In genomic region chr11:355581-356458, GRCh38 we compare ENCODE assay signal across 8 cellular contexts. TPM values are rescaled to one million over a fixed set of nuclear protein-coding genes. Genes with fewer than 3 reads are reported as not detected.
DNase-seq lines count a peak whose midpoint lies in the region; ATAC-seq and TF ChIP-seq lines count a peak whose summit lies in the region.

No MANE protein-coding gene starts in this region.

- TF ChIP-seq CTCF in epithelial cell of proximal tubule (conservative IDR thresholded peaks at IDR 0.05; ENCODE audit: low read depth, low read length): no peak

- peak; percentile 62 for ATAC-seq in HG02623 (IDR thresholded peaks at IDR 0.05; ENCODE audit: unreplicated experiment)
- no peak for ATAC-seq in GM21786 (IDR thresholded peaks at IDR 0.05; ENCODE audit: unreplicated experiment)

- no peak overlapping the region for H3K27ac Mint-ChIP-seq in activated T-cell treated with anti-CD3 and anti-CD28 coated beads, Interleukin-2, amount 50 U/mL, for 24 hours

- H3K27me3 Mint-ChIP-seq in activated T-cell treated with anti-CD3 and anti-CD28 coated beads, Interleukin-2, amount 50 U/mL, for 24 hours: no peaks in the 10 kb centered on the region

- H3K4me3 ChIP-seq in epithelial cell of proximal tubule (ENCODE audit: low read depth, low read length) (peak overlapping the region; percentile 48), mucosa of stomach (ENCODE audit: low read length) (no peak overlapping the region)

- peak overlapping the region; percentile 85 for H3K4me3 Mint-ChIP-seq in activated T-cell treated with anti-CD3 and anti-CD28 coated beads, Interleukin-2, amount 50 U/mL, for 24 hours

- peaks cover 21% of the 10 kb centered on the region for H3K4me1 ChIP-seq in mucosa of stomach (ENCODE audit: control insufficient read depth, insufficient read depth, low read length)

- no peaks in the 10 kb centered on the region for H3K9me3 ChIP-seq in mucosa of stomach (ENCODE audit: control insufficient read depth, low read length)

- no peaks in the 10 kb centered on the region for H3K9me3 Mint-ChIP-seq in activated T-cell treated with anti-CD3 and anti-CD28 coated beads, Interleukin-2, amount 50 U/mL, for 24 hours

- peaks cover 4% of the 10 kb centered on the region for H3K36me3 Mint-ChIP-seq in activated T-cell treated with anti-CD3 and anti-CD28 coated beads, Interleukin-2, amount 50 U/mL, for 24 hours (ENCODE audit: low read depth)

- no peaks in the 10 kb centered on the region for H3K36me3 ChIP-seq in mucosa of stomach (ENCODE audit: control insufficient read depth, insufficient read depth, low read length)

- peaks cover 43% of the 10 kb centered on the region for H3K4me1 Mint-ChIP-seq in activated T-cell treated with anti-CD3 and anti-CD28 coated beads, Interleukin-2, amount 50 U/mL, for 24 hours (ENCODE audit: low read depth)

- DNase-seq in DMS 273 treated with DMSO at 0.1 percent for 48 hours (lab: John Stamatoyannopoulos, UW) (peak; percentile 5), NCI-H82 treated with DMSO at 0.1 percent for 48 hours (lab: John Stamatoyannopoulos, UW; ENCODE audit: unreplicated experiment) (peak; percentile 58), epithelial cell of proximal tubule (ENCODE audit: low read depth) (peak; percentile 49)
- peak; percentile 91 for DNase-seq in activated T-cell treated with anti-CD3 and anti-CD28 coated beads, Interleukin-2, amount 50 U/mL, for 24 hours
- peak; percentile 73 to 77 for DNase-seq in stimulated activated CD8-positive, alpha-beta memory T cell treated with anti-CD3 and anti-CD28 coated beads, Interleukin-4, amount 100 ng/mL, for 4 hours (ENCODE audit: low read depth in 2 of 2, low spot score in 1 of 2)

- peak overlapping the region; percentile 44 for H3K9ac ChIP-seq in mucosa of stomach (ENCODE audit: low read length)

- H3K27me3 ChIP-seq in mucosa of stomach (ENCODE audit: control insufficient read depth, insufficient read depth, low read length): peaks cover 9% of the 10 kb centered on the region

RNA-seq across cellular contexts. Expression of gene B4GALNT4, which starts 13.5 kb away (rescaled TPM):
- 13.9 and 24.4 TPM in 2 replicates for total RNA-seq in epithelial cell of proximal tubule

RNA-seq across cellular contexts. Expression of gene IFITM3, which starts 35.2 kb away (rescaled TPM):
- total RNA-seq in epithelial cell of proximal tubule: 85.7 and 113 TPM in 2 replicates

RNA-seq across cellular contexts. Expression of gene PKP3, which starts 38.2 kb away (rescaled TPM):
- 20.6 and 30.7 TPM in 2 replicates for total RNA-seq in epithelial cell of proximal tubule

RNA-seq across cellular contexts. Expression of gene IFITM1, which starts 42.0 kb away (rescaled TPM):
- 15.7 and 56.8 TPM in 2 replicates for total RNA-seq in epithelial cell of proximal tubule

RNA-seq across cellular contexts. Expression of gene IFITM2, which starts 48.2 kb away (rescaled TPM):
- total RNA-seq in epithelial cell of proximal tubule: 54.7 and 177 TPM in 2 replicates

Comparison
In these comparisons a context has a peak if more than half of its experiments do, and no peak if none do; other contexts are left out.
1. DNase-seq: peak in every context shown above with its lines; median percentile 91 in activated T-cell treated with anti-CD3 and anti-CD28 coated beads, Interleukin-2, amount 50 U/mL, for 24 hours; 75 in stimulated activated CD8-positive, alpha-beta memory T cell treated with anti-CD3 and anti-CD28 coated beads, Interleukin-4, amount 100 ng/mL, for 4 hours; 58 in NCI-H82 treated with DMSO at 0.1 percent for 48 hours; 49 in epithelial cell of proximal tubule; 5 in DMS 273 treated with DMSO at 0.1 percent for 48 hours.